Comparison of ENCODE assay signal across 8 cellular contexts in genomic region chr1:904271-904950, GRCh38. TPM values are rescaled to one million over a fixed set of nuclear protein-coding genes. Genes with fewer than 3 reads are reported as not detected.
A peak's percentile ranks its signal among the peaks of the same experiment; 100 is the strongest.
DNase-seq lines count a peak whose midpoint lies in the region; ATAC-seq and TF ChIP-seq lines count a peak whose summit lies in the region.

No MANE protein-coding gene starts in this region.

- H4K20me1 ChIP-seq in OCI-LY1 (ENCODE audit: insufficient read depth, low read length) = no peaks in the 10 kb centered on the region

- TF ChIP-seq CTCF in GM06990 (IDR thresholded peaks at IDR 0.05; ENCODE audit: insufficient read depth, low read length, poor library complexity, severe bottlenecking) = peak; percentile 28
- peak; percentile 75 for TF ChIP-seq CTCF in OCI-LY1 (IDR thresholded peaks at IDR 0.05; ENCODE audit: low read length)

- H3K4me1 ChIP-seq in OCI-LY1 (ENCODE audit: insufficient read depth, low read length, severe bottlenecking) = peaks cover 6% of the 10 kb centered on the region
- H3K4me1 ChIP-seq in naive thymus-derived CD4-positive, alpha-beta T cell (ENCODE audit: control insufficient read depth in 2 of 2, insufficient read depth in 2 of 2, low read length in 2 of 2) = peaks cover 0 to 8% of the 10 kb centered on the region in 2 donors

- H3K4me1 Mint-ChIP-seq in naive thymus-derived CD4-positive, alpha-beta T cell = peaks cover 4 to 14% (median 7%) of the 10 kb centered on the region in 7 donors
- peaks cover 21% of the 10 kb centered on the region for H3K4me1 Mint-ChIP-seq in stimulated activated memory B cell treated with anti-CD40 and anti-IgM and Interleukin-4, amounts not matched to agents 10 μg/mL and 1 μg/mL and 100 μg/mL, for 72 hours

- no peaks in the 10 kb centered on the region for H3K36me3 Mint-ChIP-seq in naive thymus-derived CD4-positive, alpha-beta T cell
- no peaks in the 10 kb centered on the region for H3K36me3 Mint-ChIP-seq in stimulated activated memory B cell treated with anti-CD40 and anti-IgM and Interleukin-4, amounts not matched to agents 10 μg/mL and 1 μg/mL and 100 μg/mL, for 72 hours

- H3K36me3 ChIP-seq in GM06990 (ENCODE audit: control insufficient read depth, insufficient read depth, low read length) (no peaks in the 10 kb centered on the region), OCI-LY1 (ENCODE audit: insufficient read depth, low read length) (no peaks in the 10 kb centered on the region)
- H3K36me3 ChIP-seq in naive thymus-derived CD4-positive, alpha-beta T cell (ENCODE audit: control insufficient read depth in 2 of 3, insufficient read depth in 3 of 3, low read length in 3 of 3) = no peaks in the 10 kb centered on the region

- H3K9ac ChIP-seq in OCI-LY1 (ENCODE audit: low read length) = peak overlapping the region; percentile 10; the same call in 1 of the 2 replicates

- peak; percentile 85 for DNase-seq in GM06990 (ENCODE audit: extremely low read depth, insufficient read length)
- peak; percentile 81 for DNase-seq in activated T-cell treated with anti-CD3 and anti-CD28 coated beads for 24 hours (ENCODE audit: low read depth)
- DNase-seq in erythroblast (lab: John Stamatoyannopoulos, UW) = peak; percentile 82 to 90
- peak; percentile 77 to 93 (median 89) for DNase-seq in naive thymus-derived CD4-positive, alpha-beta T cell

- peak overlapping the region; percentile 57 for H3K4me2 ChIP-seq in OCI-LY1 (ENCODE audit: low read length)

- no peak for TF ChIP-seq POLR2A in erythroblast (IDR thresholded peaks at IDR 0.05; ENCODE audit: low read length)

- intact Hi-C loops in naive thymus-derived CD4-positive, alpha-beta T cell (cut with micrococcal nuclease) = loop anchor here in 1 of 2 donors (1.0 kb wide), 1 partner anchor 72 kb away; no protein-coding TSS in a partner anchor

- H3K4me3 ChIP-seq in GM06990 (replicated peaks; ENCODE audit: low read depth, low read length) (peak overlapping the region; percentile 38), OCI-LY1 (ENCODE audit: low read depth, low read length, poor library complexity, severe bottlenecking) (peak overlapping the region; percentile 55)
- no peak overlapping the region for H3K4me3 ChIP-seq in naive thymus-derived CD4-positive, alpha-beta T cell (ENCODE audit: low read length)

- ATAC-seq in HG03460 (IDR thresholded peaks at IDR 0.05; ENCODE audit: unreplicated experiment) (peak; percentile 49), HG02973 (IDR thresholded peaks at IDR 0.05; ENCODE audit: unreplicated experiment) (no peak)
- peak; percentile 94 for ATAC-seq in naive thymus-derived CD4-positive, alpha-beta T cell
- peak; percentile 75 for ATAC-seq in stimulated activated memory B cell treated with anti-CD40 and anti-IgM and Interleukin-4, amounts not matched to agents 10 μg/mL and 1 μg/mL and 100 μg/mL, for 72 hours

- H3K27ac ChIP-seq in OCI-LY1 (ENCODE audit: low read depth, low read length, poor library complexity, severe bottlenecking) = no peak overlapping the region
- no peak overlapping the region for H3K27ac ChIP-seq in naive thymus-derived CD4-positive, alpha-beta T cell (ENCODE audit: low read depth, low read length)

- CTCF ChIA-PET in naive thymus-derived CD4-positive, alpha-beta T cell (lab: Charles Lee) = interaction anchor here (1.6 to 2.9 kb wide), 2 partner anchors 15 to 72 kb away, joined by 3 to 17 read pairs; no protein-coding TSS in a partner anchor

- no peak overlapping the region for H2AFZ ChIP-seq in OCI-LY1 (ENCODE audit: low read length)

- H3K9me3 ChIP-seq in OCI-LY1 (ENCODE audit: low read length) = no peaks in the 10 kb centered on the region
- no peaks in the 10 kb centered on the region for H3K9me3 ChIP-seq in naive thymus-derived CD4-positive, alpha-beta T cell (ENCODE audit: control insufficient read depth in 2 of 3, low read length in 3 of 3)

- H3K27me3 Mint-ChIP-seq in naive thymus-derived CD4-positive, alpha-beta T cell = peaks cover 16 to 47% (median 35%) of the 10 kb centered on the region in 5 donors
- H3K27me3 Mint-ChIP-seq in stimulated activated memory B cell treated with anti-CD40 and anti-IgM and Interleukin-4, amounts not matched to agents 10 μg/mL and 1 μg/mL and 100 μg/mL, for 72 hours = peaks cover 79% of the 10 kb centered on the region

- peak overlapping the region in 9 of 10 donors; percentile 53 to 81 (median 71) for H3K4me3 Mint-ChIP-seq in naive thymus-derived CD4-positive, alpha-beta T cell
- peak overlapping the region; percentile 72 for H3K4me3 Mint-ChIP-seq in stimulated activated memory B cell treated with anti-CD40 and anti-IgM and Interleukin-4, amounts not matched to agents 10 μg/mL and 1 μg/mL and 100 μg/mL, for 72 hours

- peak overlapping the region in 2 of 9 donors; percentile 14 to 87 for H3K27ac Mint-ChIP-seq in naive thymus-derived CD4-positive, alpha-beta T cell
- H3K27ac Mint-ChIP-seq in stimulated activated memory B cell treated with anti-CD40 and anti-IgM and Interleukin-4, amounts not matched to agents 10 μg/mL and 1 μg/mL and 100 μg/mL, for 72 hours = no peak overlapping the region

- POLR2A ChIA-PET in naive thymus-derived CD4-positive, alpha-beta T cell (lab: Charles Lee) = no interaction called here

- H3K79me2 ChIP-seq in OCI-LY1 (ENCODE audit: insufficient read depth, low read length) = no peaks in the 10 kb centered on the region

- H3K9me3 Mint-ChIP-seq in naive thymus-derived CD4-positive, alpha-beta T cell = peaks cover 0 to 4% (median 0%) of the 10 kb centered on the region in 11 donors
- H3K9me3 Mint-ChIP-seq in stimulated activated memory B cell treated with anti-CD40 and anti-IgM and Interleukin-4, amounts not matched to agents 10 μg/mL and 1 μg/mL and 100 μg/mL, for 72 hours = no peaks in the 10 kb centered on the region

- H3F3A ChIP-seq in OCI-LY1 (ENCODE audit: insufficient read depth, low read length) = no peaks in the 10 kb centered on the region

- no peaks in the 10 kb centered on the region; the same call in 1 of the 2 replicates for H3K27me3 ChIP-seq in GM06990 (replicated peaks; ENCODE audit: control insufficient read depth, insufficient read depth, low read length)
- H3K27me3 ChIP-seq in OCI-LY1 (ENCODE audit: insufficient read depth, low read length) = peaks cover 11% of the 10 kb centered on the region; the same call in 1 of the 2 replicates
- H3K27me3 ChIP-seq in naive thymus-derived CD4-positive, alpha-beta T cell (ENCODE audit: control insufficient read depth in 2 of 2, insufficient read depth in 2 of 2, low read length in 2 of 2) = peaks cover 0 to 3% of the 10 kb centered on the region in 2 donors

- H3K9me2 ChIP-seq in OCI-LY1 (ENCODE audit: low read depth, low read length) = no peaks in the 10 kb centered on the region

RNA-seq across cellular contexts. Expression of gene SAMD11, which starts 19.3 kb away (rescaled TPM):
- not detected for total RNA-seq in naive thymus-derived CD4-positive, alpha-beta T cell
- polyA plus RNA-seq in naive thymus-derived CD4-positive, alpha-beta T cell = under 1 TPM; 0.10 to 0.24 TPM

RNA-seq across cellular contexts. Expression of gene NOC2L, which starts 54.6 kb away (rescaled TPM):
- 10 to 100 TPM; 46.6 to 88.3 (median 67.9) TPM for total RNA-seq in naive thymus-derived CD4-positive, alpha-beta T cell
- polyA plus RNA-seq in naive thymus-derived CD4-positive, alpha-beta T cell = 10 to 100 TPM; 62.7 to 82.5 TPM

RNA-seq across cellular contexts. Expression of gene KLHL17, which starts 56.0 kb away (rescaled TPM):
- total RNA-seq in naive thymus-derived CD4-positive, alpha-beta T cell = 10 to 100 TPM; 14.2 to 34.2 (median 32.0) TPM
- 1 to 10 TPM in 1 of 2 donors, under 1 TPM in 1; 0.58 to 2.6 TPM for polyA plus RNA-seq in naive thymus-derived CD4-positive, alpha-beta T cell
